ENCODE assay signal across 9 cellular contexts in the genomic region with DNA sequence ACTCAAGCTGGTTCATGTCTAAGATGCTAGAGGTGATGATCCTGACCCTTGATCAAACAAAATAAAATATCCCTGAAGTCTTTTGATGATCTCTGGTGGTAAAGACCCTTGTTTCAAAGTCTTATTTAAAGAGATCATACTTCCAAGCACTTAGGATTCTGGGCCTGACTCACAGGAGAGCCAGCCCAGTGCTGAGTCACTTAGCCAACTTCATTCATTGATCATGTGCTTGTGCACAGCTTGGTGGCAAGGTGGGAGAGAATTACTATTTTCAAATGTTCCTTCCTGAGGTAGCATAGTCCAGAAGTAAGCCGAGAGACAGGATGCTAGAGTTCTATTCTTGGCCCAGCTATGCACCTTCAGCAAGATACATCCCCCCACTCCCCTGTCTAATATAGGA. TPM values are rescaled to one million over a fixed set of nuclear protein-coding genes. Genes with fewer than 3 reads are reported as not detected.
A peak's percentile ranks its signal among the peaks of the same experiment; 100 is the strongest.
DNase-seq lines count a peak whose midpoint lies in the region; ATAC-seq, FAIRE-seq and TF ChIP-seq lines count a peak whose summit lies in the region.
"Had no signal": no experiment of that assay in that cellular context is flagged by ENCODE, and none has a peak within 500 bp of the region (broad histone marks: within the 10 kb centered on the region; RNA-seq: fewer than 3 reads in every experiment).

No MANE protein-coding gene starts in this region.

- no peak overlapping the region for H2AK5ac ChIP-seq in trophoblast cell (ENCODE audit: low read length)

- H4K8ac ChIP-seq in trophoblast cell (ENCODE audit: low read depth, low read length): no peak overlapping the region

- WGBS in heart left ventricle, 4 donors: 33 to 60% (median 48%) methylated on average over 1 of the region's 1 CpG
- WGBS in trophoblast cell (ENCODE audit: extremely low coverage, insufficient coverage, insufficient read length): no CpG with 5 or more reads among the region's 1 CpG

- TF ChIP-seq POLR2A in endothelial cell of umbilical vein (IDR thresholded peaks at IDR 0.05; ENCODE audit: low read depth, low read length): no peak
- TF ChIP-seq POLR2A in heart left ventricle (IDR thresholded peaks at IDR 0.05): no peak

- H3K4me3 ChIP-seq in endothelial cell of umbilical vein (replicated peaks in 1 of 3; ENCODE audit: insufficient read depth in 1 of 3, low read depth in 1 of 3, low read length in 3 of 3): no peak overlapping the region
- H3K4me3 ChIP-seq in heart left ventricle: no peak overlapping the region
- no peak overlapping the region for H3K4me3 ChIP-seq in trophoblast cell (ENCODE audit: low read depth, low read length)
- H3K4me3 ChIP-seq: cardiac muscle cell had no signal

- H3K9me1 ChIP-seq in endothelial cell of umbilical vein (replicated peaks; ENCODE audit: control insufficient read depth, extremely low read depth, insufficient read depth, low read length): no peaks in the 10 kb centered on the region

- no peak overlapping the region for H4K12ac ChIP-seq in trophoblast cell (ENCODE audit: low read depth, low read length)

- POLR2A ChIA-PET in endothelial cell of umbilical vein (lab: Charles Lee): no interaction called here

- CTCF ChIA-PET in endothelial cell of umbilical vein (lab: Charles Lee): no interaction called here

- intact Hi-C loops in endothelial cell of umbilical vein (cut with micrococcal nuclease): no loop called here
- intact Hi-C loops in heart left ventricle (cut with DNase I): no loop called here

- no TSS peak for BruUV-seq in endothelial cell of umbilical vein (replicated peaks; lab: Mats Ljungman, UMichigan)

- peak; percentile 67 for FAIRE-seq in endothelial cell of umbilical vein (lab: Jason Lieb, UNC)

- H3K27ac ChIP-seq in endothelial cell of umbilical vein (ENCODE audit: insufficient read depth, low read depth, low read length) (no peak overlapping the region), heart left ventricle (no peak overlapping the region), trophoblast cell (ENCODE audit: low read depth, low read length) (no peak overlapping the region)
- H3K27ac ChIP-seq: cardiac muscle cell had no signal

- H2BK120ac ChIP-seq in trophoblast cell (ENCODE audit: insufficient read depth, low read length, poor library complexity): no peak overlapping the region

- H2AFZ ChIP-seq in endothelial cell of umbilical vein (ENCODE audit: low read depth, low read length): no peak overlapping the region
- H2AFZ ChIP-seq in trophoblast cell (ENCODE audit: insufficient read depth, low read length, poor library complexity): no peak overlapping the region

- no peaks in the 10 kb centered on the region for H3K27me3 ChIP-seq in endothelial cell of umbilical vein (ENCODE audit: control insufficient read depth in 2 of 2, insufficient read depth in 2 of 2, low read length in 2 of 2)
- H3K27me3 ChIP-seq in heart left ventricle: no peaks in the 10 kb centered on the region
- no peaks in the 10 kb centered on the region for H3K27me3 ChIP-seq in trophoblast cell (ENCODE audit: insufficient read depth, low read length)
- H3K27me3 ChIP-seq: cardiac muscle cell had no signal

- no peak overlapping the region for H3K4me2 ChIP-seq in endothelial cell of umbilical vein (ENCODE audit: insufficient read depth, low read length)
- no peak overlapping the region for H3K4me2 ChIP-seq in trophoblast cell (ENCODE audit: low read length)

- no peaks in the 10 kb centered on the region for H4K20me1 ChIP-seq in endothelial cell of umbilical vein (replicated peaks; ENCODE audit: control insufficient read depth, extremely low read depth, insufficient read depth, low read length)

- H3K9me3 ChIP-seq in endothelial cell of umbilical vein (replicated peaks; ENCODE audit: control insufficient read depth, insufficient read depth, low read length): no peaks in the 10 kb centered on the region
- no peaks in the 10 kb centered on the region for H3K9me3 ChIP-seq in heart left ventricle
- no peaks in the 10 kb centered on the region for H3K9me3 ChIP-seq in trophoblast cell (ENCODE audit: insufficient read depth, low read depth, low read length)

- no peak overlapping the region for H4K91ac ChIP-seq in trophoblast cell (ENCODE audit: low read depth, low read length)

- H3K79me1 ChIP-seq in trophoblast cell (ENCODE audit: low read length): no peaks in the 10 kb centered on the region

- H3K23ac ChIP-seq in trophoblast cell (ENCODE audit: low read length): no peak overlapping the region

- no peak overlapping the region for H3K14ac ChIP-seq in trophoblast cell (ENCODE audit: low read length)

- H3K18ac ChIP-seq in trophoblast cell (ENCODE audit: low read length): no peak overlapping the region

- H3K36me3 ChIP-seq in endothelial cell of umbilical vein (ENCODE audit: control insufficient read depth in 2 of 2, extremely low read depth in 1 of 2, insufficient read depth in 2 of 2, low read length in 2 of 2) (no peaks in the 10 kb centered on the region), heart left ventricle (no peaks in the 10 kb centered on the region), trophoblast cell (ENCODE audit: control insufficient read depth in 1 of 2, insufficient read depth in 2 of 2, low read length in 2 of 2) (no peaks in the 10 kb centered on the region)
- H3K36me3 ChIP-seq: cardiac muscle cell had no signal

- dilution Hi-C loops in endothelial cell of umbilical vein (cut with MboI; ENCODE audit: extremely low pct_ligation_motif_present, low sequenced_read_pairs): no loop called here

- H3K4ac ChIP-seq in trophoblast cell (ENCODE audit: low read depth, low read length): no peak overlapping the region

- H3K79me2 ChIP-seq in endothelial cell of umbilical vein (ENCODE audit: control insufficient read depth, insufficient read depth, low read length) (no peaks in the 10 kb centered on the region), trophoblast cell (ENCODE audit: control insufficient read depth, insufficient read depth, low read length, poor library complexity) (no peaks in the 10 kb centered on the region)

- no peak overlapping the region for H3K9ac ChIP-seq in endothelial cell of umbilical vein (replicated peaks; ENCODE audit: extremely low read depth, insufficient read depth, low read length)
- no peak overlapping the region for H3K9ac ChIP-seq in trophoblast cell (ENCODE audit: low read length)

- ATAC-seq in heart left ventricle (no peak), HG02678 (IDR thresholded peaks at IDR 0.05; ENCODE audit: unreplicated experiment) (no peak)

- no peak overlapping the region for H2BK12ac ChIP-seq in trophoblast cell (ENCODE audit: low read length)

- peak; percentile 66 for DNase-seq in EH (ENCODE audit: low read depth)
- peak; percentile 79 for DNase-seq in NCI-H69 (lab: John Stamatoyannopoulos, UW)
- DNase-seq in endothelial cell of umbilical vein (ENCODE audit: low read depth, low spot score): peak; percentile 41
- DNase-seq in myocyte (ENCODE audit: low read depth): peak; percentile 69
- DNase-seq in heart left ventricle: no peak
- DNase-seq in NK-92 treated with Interleukin-12 subunit alpha and Interleukin-12 subunit beta, amount 100 ng/mL, for 24 hours (lab: John Stamatoyannopoulos, UW): no peak
- DNase-seq in trophoblast cell: no peak

- peaks cover 3% of the 10 kb centered on the region for H3K4me1 ChIP-seq in endothelial cell of umbilical vein (ENCODE audit: control insufficient read depth, extremely low read depth, insufficient read depth, low read length)
- H3K4me1 ChIP-seq in heart left ventricle: no peaks in the 10 kb centered on the region
- no peaks in the 10 kb centered on the region for H3K4me1 ChIP-seq in trophoblast cell (ENCODE audit: control insufficient read depth in 1 of 2, insufficient read depth in 2 of 2, low read length in 2 of 2)

- no peak for TF ChIP-seq CTCF in endothelial cell of umbilical vein (IDR thresholded peaks at IDR 0.05; ENCODE audit: extremely low read depth in 1 of 2, insufficient read depth in 1 of 2, low read depth in 1 of 2, low read length in 2 of 2)
- TF ChIP-seq CTCF in heart left ventricle (IDR thresholded peaks at IDR 0.05): no peak

- H2BK5ac ChIP-seq in trophoblast cell (ENCODE audit: low read depth, low read length, poor library complexity): no peak overlapping the region

TF ChIP-seq in endothelial cell of umbilical vein, 7 proteins besides CTCF, POLR2A, EP300 and RAD21:
- TF ChIP-seq JUN (IDR thresholded peaks at IDR 0.05; ENCODE audit: borderline replicate concordance, insufficient read depth, insufficient read length, low read depth): peak; percentile 23
- peak; percentile 68 for TF ChIP-seq FOS (IDR thresholded peaks at IDR 0.05; ENCODE audit: borderline replicate concordance, insufficient read depth, low read length)
- TF ChIP-seq EZH2 (IDR thresholded peaks at IDR 0.05; ENCODE audit: borderline replicate concordance, low read depth, low read length, severe bottlenecking): no peak

RNA-seq across cellular contexts. Expression of a gene that starts 40.6 kb away (rescaled TPM):
- total RNA-seq in endothelial cell of umbilical vein (20.2 and 20.4 TPM in 2 replicates), myocyte (7.4 and 13.7 TPM in 2 replicates), heart left ventricle (under 1 TPM; 0.17 to 0.97 (median 0.35) TPM)
- polyA plus RNA-seq in endothelial cell of umbilical vein (7.6 and 9.4 TPM in 2 replicates), heart left ventricle (under 1 TPM; 0.17 to 0.19 TPM)
- polyA plus RNA-seq in endothelial cell of umbilical vein (2011; cell fraction: cytosol; rRNA removed): 4.6 and 6.8 TPM in 2 replicates
- polyA plus RNA-seq in endothelial cell of umbilical vein (2011; cell fraction: nucleus; rRNA removed): 58.8 and 70.3 TPM in 2 replicates
- polyA plus RNA-seq in endothelial cell of umbilical vein (2012): 18.1 and 18.8 TPM in 2 replicates
- polyA minus RNA-seq in endothelial cell of umbilical vein: 85.5 and 124 TPM in 2 replicates
- not detected for polyA minus RNA-seq in endothelial cell of umbilical vein (2011; cell fraction: cytosol; rRNA and poly(A)+ RNA removed)
- 115 and 170 TPM in 2 replicates for polyA minus RNA-seq in endothelial cell of umbilical vein (2011; cell fraction: nucleus; rRNA and poly(A)+ RNA removed)
- polyA plus RNA-seq in myocyte (2012): 7.3 TPM
- polyA plus RNA-seq in trophoblast cell (2013): 0.94 and 1.1 TPM in 2 replicates

Comparison
In these comparisons a context has a peak if more than half of its experiments do, and no peak if none do; other contexts are left out.
1. DNase-seq: peak in EH (single experiment), NCI-H69 (single experiment), endothelial cell of umbilical vein (single experiment) and myocyte (single experiment); none in heart left ventricle (0 of 5), NK-92 treated with Interleukin-12 subunit alpha and Interleukin-12 subunit beta, amount 100 ng/mL, for 24 hours (single experiment) and trophoblast cell (0 of 2).